ENCODE assay signal across 19 cellular contexts in genomic region chr2:149418065-149418464, GRCh38.
DNase-seq lines count a peak whose midpoint lies in the region; ATAC-seq and TF ChIP-seq lines count a peak whose summit lies in the region.
"Had no signal": no experiment of that assay in that cellular context is flagged by ENCODE, and none has a peak within 500 bp of the region (broad histone marks: within the 10 kb centered on the region; RNA-seq: fewer than 3 reads in every experiment).

No MANE protein-coding gene starts in this region.

- H4K91ac ChIP-seq in mesenchymal stem cell (ENCODE audit: low read length) = no peak overlapping the region

- H3K23ac ChIP-seq in mesenchymal stem cell (ENCODE audit: low read length in 2 of 2) = no peak overlapping the region

- no peak overlapping the region for H3K4ac ChIP-seq in mesenchymal stem cell (ENCODE audit: low read depth in 1 of 2, low read length in 2 of 2)

- H3K36me3 ChIP-seq in mesenchymal stem cell (ENCODE audit: control insufficient read depth in 1 of 2, insufficient read depth in 2 of 2, low read depth in 1 of 2, low read length in 2 of 2) = no peaks in the 10 kb centered on the region
- no peaks in the 10 kb centered on the region for H3K36me3 ChIP-seq in left ventricle myocardium inferior
- H3K36me3 ChIP-seq: SJSA1 had no signal

- H3K4me2 ChIP-seq in mesenchymal stem cell (ENCODE audit: low read length, poor library complexity, severe bottlenecking) = no peak overlapping the region

- H3K27ac ChIP-seq in foreskin keratinocyte = peak overlapping the region; percentile 1
- no peak overlapping the region for H3K27ac ChIP-seq in mesenchymal stem cell (ENCODE audit: low read length, poor library complexity, severe bottlenecking)
- no peak overlapping the region for H3K27ac ChIP-seq in left ventricle myocardium inferior (replicated peaks)
- H3K27ac ChIP-seq: SJSA1 had no signal

- no peak for TF ChIP-seq CTCF in foreskin keratinocyte (conservative IDR thresholded peaks at IDR 0.05)
- TF ChIP-seq CTCF in left ventricle myocardium inferior (IDR thresholded peaks at IDR 0.05; ENCODE audit: borderline replicate concordance) = no peak

- no peak overlapping the region for H2BK15ac ChIP-seq in mesenchymal stem cell (ENCODE audit: low read depth, poor library complexity, severe bottlenecking)

- H3K9me3 ChIP-seq in mesenchymal stem cell (ENCODE audit: control insufficient read depth, low read length) (no peaks in the 10 kb centered on the region), left ventricle myocardium inferior (replicated peaks) (no peaks in the 10 kb centered on the region)
- H3K9me3 ChIP-seq: SJSA1 had no signal

- H3K18ac ChIP-seq in mesenchymal stem cell (ENCODE audit: low read depth in 1 of 2, low read length in 2 of 2) = no peak overlapping the region

- peak; percentile 43 for DNase-seq in Daoy (ENCODE audit: low read depth)
- DNase-seq in astrocyte of the hippocampus (ENCODE audit: low read depth, low spot score) = peak; percentile 19
- peak in 1 of 2 donors; percentile 50 for DNase-seq in foreskin keratinocyte
- peak; percentile 55 for DNase-seq in mesenchymal stem cell
- no peak for DNase-seq in left ventricle myocardium inferior
- DNase-seq: Caco-2; CD4-positive, alpha-beta T cell; DMS 273 treated with DMSO at 0.1 percent for 48 hours; DMS79 treated with DMSO at 0.1 percent for 48 hours; MV-4-11; NCI-H1105 treated with DMSO at 0.1 percent for 48 hours; NCI-H2081; NCI-H2171; NCI-H524 treated with DMSO at 0.1 percent for 48 hours; NCI-H82; OCI-M1 had no signal

- no peaks in the 10 kb centered on the region for H3K27me3 ChIP-seq in foreskin keratinocyte
- H3K27me3 ChIP-seq in mesenchymal stem cell (ENCODE audit: control insufficient read depth in 1 of 2, insufficient read depth in 1 of 2, low read length in 2 of 2) = no peaks in the 10 kb centered on the region
- H3K27me3 ChIP-seq in left ventricle myocardium inferior (ENCODE audit: low read depth) = no peaks in the 10 kb centered on the region
- H3K27me3 ChIP-seq: SJSA1 had no signal

- H3K4me3 ChIP-seq in mesenchymal stem cell (ENCODE audit: insufficient read depth in 1 of 2, low read depth in 1 of 2, low read length in 2 of 2) (no peak overlapping the region), left ventricle myocardium inferior (no peak overlapping the region)
- H3K4me3 ChIP-seq: SJSA1 had no signal

- H2AK5ac ChIP-seq in mesenchymal stem cell (ENCODE audit: low read length, severe bottlenecking) = no peak overlapping the region

- no peak overlapping the region for H3K14ac ChIP-seq in mesenchymal stem cell (ENCODE audit: low read length in 2 of 2)

- peaks cover 22% of the 10 kb centered on the region for H3K4me1 ChIP-seq in foreskin keratinocyte
- peaks cover 5% of the 10 kb centered on the region for H3K4me1 ChIP-seq in mesenchymal stem cell (ENCODE audit: control insufficient read depth, insufficient read depth, low read depth, low read length)
- no peaks in the 10 kb centered on the region for H3K4me1 ChIP-seq in left ventricle myocardium inferior

- no peak overlapping the region for H2AFZ ChIP-seq in mesenchymal stem cell (ENCODE audit: low read depth, low read length)

- no peak overlapping the region for H2BK12ac ChIP-seq in mesenchymal stem cell (ENCODE audit: low read length in 2 of 2)

- H3K9ac ChIP-seq in mesenchymal stem cell (ENCODE audit: low read length) = no peak overlapping the region

- intact Hi-C loops in left ventricle myocardium inferior (cut with micrococcal nuclease) = no loop called here

- H4K8ac ChIP-seq in mesenchymal stem cell (ENCODE audit: low read length) = no peak overlapping the region

- peak; percentile 21 for ATAC-seq in foreskin keratinocyte
- ATAC-seq in GM21423 (IDR thresholded peaks at IDR 0.05; ENCODE audit: unreplicated experiment) = no peak
- ATAC-seq in HG02759 (IDR thresholded peaks at IDR 0.05; ENCODE audit: unreplicated experiment) = no peak

- no peaks in the 10 kb centered on the region for H3K79me1 ChIP-seq in mesenchymal stem cell (replicated peaks; ENCODE audit: low read length, poor library complexity, severe bottlenecking)

- H2BK120ac ChIP-seq in mesenchymal stem cell (ENCODE audit: low read depth, low read length) = no peak overlapping the region

- H2BK5ac ChIP-seq in mesenchymal stem cell (ENCODE audit: low read depth, low read length, poor library complexity, severe bottlenecking) = no peak overlapping the region

- WGBS in mesenchymal stem cell = 100% methylated on average over 3 of the region's 5 CpGs
